10 cellular contexts compared by ENCODE assay signal in genomic region chr3:140842984-140843649, GRCh38.
A peak's percentile ranks its signal among the peaks of the same experiment; 100 is the strongest.
DNase-seq lines count a peak whose midpoint lies in the region; ATAC-seq and TF ChIP-seq lines count a peak whose summit lies in the region.
"Had no signal": no experiment of that assay in that cellular context is flagged by ENCODE, and none has a peak within 500 bp of the region (broad histone marks: within the 10 kb centered on the region; RNA-seq: fewer than 3 reads in every experiment).

No MANE protein-coding gene starts in this region.

- no peak overlapping the region for H3K27ac ChIP-seq in WERI-Rb-1

- H3K4me3 ChIP-seq in GM06990 (replicated peaks; ENCODE audit: low read depth, low read length) (peak overlapping the region; percentile 5; the same call in 1 of the 2 replicates), WERI-Rb-1 (ENCODE audit: low read depth, low read length) (no peak overlapping the region)

- H3K27me3 ChIP-seq in GM06990 (replicated peaks; ENCODE audit: control insufficient read depth, insufficient read depth, low read length) (no peaks in the 10 kb centered on the region), WERI-Rb-1 (ENCODE audit: insufficient read depth, low read depth, severe bottlenecking) (peaks cover 3% of the 10 kb centered on the region)

- no peaks in the 10 kb centered on the region for H3K9me3 ChIP-seq in WERI-Rb-1 (ENCODE audit: severe bottlenecking)

- peak; percentile 70 for DNase-seq in GM06990 (ENCODE audit: extremely low read depth, insufficient read length)
- peak; percentile 99 for DNase-seq in NOMO-1 treated with dmso at 0.1 percent for 144 hours (lab: John Stamatoyannopoulos, UW; ENCODE audit: unreplicated experiment)
- DNase-seq in WERI-Rb-1: no peak
- DNase-seq in middle frontal gyrus (ENCODE audit: extremely low spot score, low spot score): no peak
- DNase-seq in T-helper 1 cell: no peak
- DNase-seq in NCI-H526 treated with DMSO at 0.1 percent for 48 hours (lab: John Stamatoyannopoulos, UW): no peak
- DNase-seq: kidney, NCI-H1930 had no signal

- no peaks in the 10 kb centered on the region for H3K36me3 ChIP-seq in GM06990 (ENCODE audit: control insufficient read depth, insufficient read depth, low read length)
- H3K36me3 ChIP-seq in WERI-Rb-1: no peaks in the 10 kb centered on the region

- no peak for TF ChIP-seq CTCF in GM06990 (IDR thresholded peaks at IDR 0.05; ENCODE audit: insufficient read depth, low read length, poor library complexity, severe bottlenecking)
- no peak for TF ChIP-seq CTCF in WERI-Rb-1 (IDR thresholded peaks at IDR 0.05; ENCODE audit: low read depth, low read length)

- ATAC-seq in GM19452 (IDR thresholded peaks at IDR 0.05; ENCODE audit: unreplicated experiment) (peak; percentile 95), HG03025 (IDR thresholded peaks at IDR 0.05; ENCODE audit: low FRiP score, unreplicated experiment) (peak; percentile 96)

Comparison
In these comparisons a context has a peak if more than half of its experiments do, and no peak if none do; other contexts are left out.
1. DNase-seq: peak in GM06990 (single experiment) and NOMO-1 treated with dmso at 0.1 percent for 144 hours (single experiment); none in WERI-Rb-1 (single experiment), middle frontal gyrus (single experiment), T-helper 1 cell (0 of 5) and NCI-H526 treated with DMSO at 0.1 percent for 48 hours (single experiment).